In the genomic region with DNA sequence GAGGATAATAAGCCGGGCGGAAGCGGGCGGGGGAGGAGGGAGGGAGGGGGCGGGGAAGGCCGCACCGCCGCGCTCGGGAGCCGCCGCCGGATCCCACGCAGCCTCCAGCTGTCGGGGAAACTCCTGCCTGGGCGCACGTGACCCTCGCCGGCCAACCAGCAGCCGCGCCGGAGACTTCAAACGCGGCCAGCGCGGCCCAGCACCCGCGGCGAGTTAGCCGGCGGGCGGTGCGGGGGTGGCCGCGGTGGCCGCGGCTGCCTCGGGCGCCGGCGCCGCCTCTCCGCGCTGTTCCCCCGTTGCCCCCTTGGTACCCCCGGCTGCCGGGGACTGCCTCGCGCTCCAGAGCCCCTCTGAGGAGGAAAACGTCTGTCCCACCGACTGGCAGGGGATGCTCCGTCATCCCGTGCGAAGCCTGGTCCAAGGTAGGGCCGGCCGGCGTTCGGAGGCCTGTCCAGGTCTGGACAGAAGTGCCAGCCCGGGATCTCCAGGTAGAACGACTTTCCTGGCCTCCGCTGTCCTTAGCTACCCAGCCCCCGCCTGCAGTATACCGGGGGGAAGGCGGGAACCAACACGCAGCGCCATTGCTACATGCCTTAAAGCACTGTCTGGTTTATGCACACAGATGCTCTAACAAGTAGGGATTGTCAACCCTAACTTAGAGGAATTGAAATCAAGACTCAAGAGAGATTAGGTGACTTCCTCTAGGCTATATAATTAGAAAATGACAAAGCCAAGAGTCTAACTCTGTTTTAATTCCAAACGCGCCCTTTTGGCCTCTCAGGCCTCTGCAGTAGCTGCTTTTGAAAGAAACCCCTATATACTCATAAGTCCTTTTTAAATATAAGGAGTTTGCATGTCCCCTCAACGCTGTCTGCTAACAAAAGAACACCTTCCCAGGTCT, we compare ENCODE assay signal across 1 cellular context.
TF ChIP-seq lines count a peak whose summit lies in the region.

A gene with protein sequence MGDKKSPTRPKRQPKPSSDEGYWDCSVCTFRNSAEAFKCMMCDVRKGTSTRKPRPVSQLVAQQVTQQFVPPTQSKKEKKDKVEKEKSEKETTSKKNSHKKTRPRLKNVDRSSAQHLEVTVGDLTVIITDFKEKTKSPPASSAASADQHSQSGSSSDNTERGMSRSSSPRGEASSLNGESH (minus strand): TSS at position 9 of the 901 bp plus-strand sequence. CDS start 68 bp downstream, outside the sequence.

TF ChIP-seq in HEK293, 187 proteins besides CTCF, POLR2A, EP300 and RAD21 (continued from another document and continues in another):
- TF ChIP-seq, protein P1, sequence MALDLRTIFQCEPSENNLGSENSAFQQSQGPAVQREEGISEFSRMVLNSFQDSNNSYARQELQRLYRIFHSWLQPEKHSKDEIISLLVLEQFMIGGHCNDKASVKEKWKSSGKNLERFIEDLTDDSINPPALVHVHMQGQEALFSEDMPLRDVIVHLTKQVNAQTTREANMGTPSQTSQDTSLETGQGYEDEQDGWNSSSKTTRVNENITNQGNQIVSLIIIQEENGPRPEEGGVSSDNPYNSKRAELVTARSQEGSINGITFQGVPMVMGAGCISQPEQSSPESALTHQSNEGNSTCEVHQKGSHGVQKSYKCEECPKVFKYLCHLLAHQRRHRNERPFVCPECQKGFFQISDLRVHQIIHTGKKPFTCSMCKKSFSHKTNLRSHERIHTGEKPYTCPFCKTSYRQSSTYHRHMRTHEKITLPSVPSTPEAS (tag by site-specific recombination; IDR thresholded peaks at IDR 0.05): no peak
- TF ChIP-seq ZNF654 (tag by site-specific recombination; IDR thresholded peaks at IDR 0.05; ENCODE audit: low read depth): no peak
- no peak for TF ChIP-seq ZNF621 (tag by site-specific recombination; IDR thresholded peaks at IDR 0.05)
- no peak for TF ChIP-seq ZNF169 (tag by site-specific recombination; IDR thresholded peaks at IDR 0.05)
- TF ChIP-seq, protein P2, sequence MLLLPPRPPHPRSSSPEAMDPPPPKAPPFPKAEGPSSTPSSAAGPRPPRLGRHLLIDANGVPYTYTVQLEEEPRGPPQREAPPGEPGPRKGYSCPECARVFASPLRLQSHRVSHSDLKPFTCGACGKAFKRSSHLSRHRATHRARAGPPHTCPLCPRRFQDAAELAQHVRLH (tag by site-specific recombination; IDR thresholded peaks at IDR 0.05): no peak
- no peak for TF ChIP-seq ZNF202 (tag by site-specific recombination; IDR thresholded peaks at IDR 0.05; ENCODE audit: borderline replicate concordance)
- no peak for TF ChIP-seq ZNF701 (tag by site-specific recombination; IDR thresholded peaks at IDR 0.05)
- TF ChIP-seq, protein P3, sequence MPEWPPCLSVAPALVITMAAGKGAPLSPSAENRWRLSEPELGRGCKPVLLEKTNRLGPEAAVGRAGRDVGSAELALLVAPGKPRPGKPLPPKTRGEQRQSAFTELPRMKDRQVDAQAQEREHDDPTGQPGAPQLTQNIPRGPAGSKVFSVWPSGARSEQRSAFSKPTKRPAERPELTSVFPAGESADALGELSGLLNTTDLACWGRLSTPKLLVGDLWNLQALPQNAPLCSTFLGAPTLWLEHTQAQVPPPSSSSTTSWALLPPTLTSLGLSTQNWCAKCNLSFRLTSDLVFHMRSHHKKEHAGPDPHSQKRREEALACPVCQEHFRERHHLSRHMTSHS (tag by site-specific recombination; IDR thresholded peaks at IDR 0.05): no peak
- no peak for TF ChIP-seq PRDM1 (tag by site-specific recombination; IDR thresholded peaks at IDR 0.05)
- peak; percentile 54; the same call in 1 of the 2 replicates for TF ChIP-seq ZEB2 (tag by site-specific recombination; IDR thresholded peaks at IDR 0.05)
- no peak for TF ChIP-seq ZNF350 (tag by site-specific recombination; IDR thresholded peaks at IDR 0.05)
- TF ChIP-seq, protein P4, sequence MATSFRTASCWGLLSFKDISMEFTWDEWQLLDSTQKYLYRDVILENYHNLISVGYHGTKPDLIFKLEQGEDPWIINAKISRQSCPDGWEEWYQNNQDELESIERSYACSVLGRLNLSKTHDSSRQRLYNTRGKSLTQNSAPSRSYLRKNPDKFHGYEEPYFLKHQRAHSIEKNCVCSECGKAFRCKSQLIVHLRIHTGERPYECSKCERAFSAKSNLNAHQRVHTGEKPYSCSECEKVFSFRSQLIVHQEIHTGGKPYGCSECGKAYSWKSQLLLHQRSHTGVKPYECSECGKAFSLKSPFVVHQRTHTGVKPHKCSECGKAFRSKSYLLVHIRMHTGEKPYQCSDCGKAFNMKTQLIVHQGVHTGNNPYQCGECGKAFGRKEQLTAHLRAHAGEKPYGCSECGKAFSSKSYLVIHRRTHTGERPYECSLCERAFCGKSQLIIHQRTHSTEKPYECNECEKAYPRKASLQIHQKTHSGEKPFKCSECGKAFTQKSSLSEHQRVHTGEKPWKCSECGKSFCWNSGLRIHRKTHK (tag by site-specific recombination; IDR thresholded peaks at IDR 0.05): no peak
- no peak for TF ChIP-seq ZNF571 (tag by site-specific recombination; IDR thresholded peaks at IDR 0.05)
- TF ChIP-seq, protein P5, sequence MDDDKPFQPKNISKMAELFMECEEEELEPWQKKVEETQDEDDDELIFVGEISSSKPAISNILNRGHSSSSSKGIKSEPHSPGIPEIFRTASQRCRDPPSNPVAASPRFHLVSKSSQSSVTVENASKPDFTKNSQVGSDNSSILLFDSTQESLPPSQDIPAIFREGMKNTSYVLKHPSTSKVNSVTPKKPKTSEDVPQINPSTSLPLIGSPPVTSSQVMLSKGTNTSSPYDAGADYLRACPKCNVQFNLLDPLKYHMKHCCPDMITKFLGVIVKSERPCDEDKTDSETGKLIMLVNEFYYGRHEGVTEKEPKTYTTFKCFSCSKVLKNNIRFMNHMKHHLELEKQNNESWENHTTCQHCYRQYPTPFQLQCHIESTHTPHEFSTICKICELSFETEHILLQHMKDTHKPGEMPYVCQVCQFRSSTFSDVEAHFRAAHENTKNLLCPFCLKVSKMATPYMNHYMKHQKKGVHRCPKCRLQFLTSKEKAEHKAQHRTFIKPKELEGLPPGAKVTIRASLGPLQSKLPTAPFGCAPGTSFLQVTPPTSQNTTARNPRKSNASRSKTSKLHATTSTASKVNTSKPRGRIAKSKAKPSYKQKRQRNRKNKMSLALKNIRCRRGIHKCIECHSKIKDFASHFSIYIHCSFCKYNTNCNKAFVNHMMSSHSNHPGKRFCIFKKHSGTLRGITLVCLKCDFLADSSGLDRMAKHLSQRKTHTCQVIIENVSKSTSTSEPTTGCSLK (tag by site-specific recombination; IDR thresholded peaks at IDR 0.05): no peak
- TF ChIP-seq, protein P6, sequence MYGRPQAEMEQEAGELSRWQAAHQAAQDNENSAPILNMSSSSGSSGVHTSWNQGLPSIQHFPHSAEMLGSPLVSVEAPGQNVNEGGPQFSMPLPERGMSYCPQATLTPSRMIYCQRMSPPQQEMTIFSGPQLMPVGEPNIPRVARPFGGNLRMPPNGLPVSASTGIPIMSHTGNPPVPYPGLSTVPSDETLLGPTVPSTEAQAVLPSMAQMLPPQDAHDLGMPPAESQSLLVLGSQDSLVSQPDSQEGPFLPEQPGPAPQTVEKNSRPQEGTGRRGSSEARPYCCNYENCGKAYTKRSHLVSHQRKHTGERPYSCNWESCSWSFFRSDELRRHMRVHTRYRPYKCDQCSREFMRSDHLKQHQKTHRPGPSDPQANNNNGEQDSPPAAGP (tag by site-specific recombination; IDR thresholded peaks at IDR 0.05): no peak
- TF ChIP-seq ZNF521 (tag by site-specific recombination; IDR thresholded peaks at IDR 0.05): no peak
- no peak for TF ChIP-seq ZNF843 (tag by site-specific recombination; IDR thresholded peaks at IDR 0.05)
- TF ChIP-seq ZNF623 (tag by site-specific recombination; IDR thresholded peaks at IDR 0.05): no peak
- TF ChIP-seq ZNF585B (tag by site-specific recombination; IDR thresholded peaks at IDR 0.05): no peak
- no peak for TF ChIP-seq SP3 (tag by site-specific recombination; IDR thresholded peaks at IDR 0.05)
- TF ChIP-seq ZNF155 (tag by site-specific recombination; IDR thresholded peaks at IDR 0.05): no peak
- TF ChIP-seq SCRT2 (tag by site-specific recombination; IDR thresholded peaks at IDR 0.05): no peak
- TF ChIP-seq SETDB1 (IDR thresholded peaks at IDR 0.05; ENCODE audit: insufficient read length, low read length): no peak
- TF ChIP-seq MEIS1 (CRISPR knock-in tag; IDR thresholded peaks at IDR 0.05; ENCODE audit: borderline replicate concordance): no peak
- peak; percentile 15; the same call in 1 of the 2 replicates for TF ChIP-seq ZNF561 (tag by site-specific recombination; IDR thresholded peaks at IDR 0.05; ENCODE audit: borderline replicate concordance)
- TF ChIP-seq ZNF157 (tag by site-specific recombination; IDR thresholded peaks at IDR 0.05): no peak
- no peak for TF ChIP-seq ZFP69B (tag by site-specific recombination; IDR thresholded peaks at IDR 0.05)
- TF ChIP-seq, protein P7, sequence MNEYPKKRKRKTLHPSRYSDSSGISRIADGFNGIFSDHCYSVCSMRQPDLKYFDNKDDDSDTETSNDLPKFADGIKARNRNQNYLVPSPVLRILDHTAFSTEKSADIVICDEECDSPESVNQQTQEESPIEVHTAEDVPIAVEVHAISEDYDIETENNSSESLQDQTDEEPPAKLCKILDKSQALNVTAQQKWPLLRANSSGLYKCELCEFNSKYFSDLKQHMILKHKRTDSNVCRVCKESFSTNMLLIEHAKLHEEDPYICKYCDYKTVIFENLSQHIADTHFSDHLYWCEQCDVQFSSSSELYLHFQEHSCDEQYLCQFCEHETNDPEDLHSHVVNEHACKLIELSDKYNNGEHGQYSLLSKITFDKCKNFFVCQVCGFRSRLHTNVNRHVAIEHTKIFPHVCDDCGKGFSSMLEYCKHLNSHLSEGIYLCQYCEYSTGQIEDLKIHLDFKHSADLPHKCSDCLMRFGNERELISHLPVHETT (tag by site-specific recombination; IDR thresholded peaks at IDR 0.05): no peak
- TF ChIP-seq ZNF629 (tag by site-specific recombination; IDR thresholded peaks at IDR 0.05): no peak
- TF ChIP-seq ZNF16 (tag by site-specific recombination; IDR thresholded peaks at IDR 0.05; ENCODE audit: low read depth): no peak
- TF ChIP-seq ZBTB48 (tag by site-specific recombination; IDR thresholded peaks at IDR 0.05): peak; percentile 55; the same call in 1 of the 2 replicates
- no peak for TF ChIP-seq ZNF600 (tag by site-specific recombination; IDR thresholded peaks at IDR 0.05)
- no peak for TF ChIP-seq OSR2 (tag by site-specific recombination; IDR thresholded peaks at IDR 0.05)
- no peak for TF ChIP-seq ZNF433 (tag by site-specific recombination; IDR thresholded peaks at IDR 0.05; ENCODE audit: low read depth)
- no peak for TF ChIP-seq ZNF530 (tag by site-specific recombination; IDR thresholded peaks at IDR 0.05; ENCODE audit: low read depth)
- TF ChIP-seq, protein P8, sequence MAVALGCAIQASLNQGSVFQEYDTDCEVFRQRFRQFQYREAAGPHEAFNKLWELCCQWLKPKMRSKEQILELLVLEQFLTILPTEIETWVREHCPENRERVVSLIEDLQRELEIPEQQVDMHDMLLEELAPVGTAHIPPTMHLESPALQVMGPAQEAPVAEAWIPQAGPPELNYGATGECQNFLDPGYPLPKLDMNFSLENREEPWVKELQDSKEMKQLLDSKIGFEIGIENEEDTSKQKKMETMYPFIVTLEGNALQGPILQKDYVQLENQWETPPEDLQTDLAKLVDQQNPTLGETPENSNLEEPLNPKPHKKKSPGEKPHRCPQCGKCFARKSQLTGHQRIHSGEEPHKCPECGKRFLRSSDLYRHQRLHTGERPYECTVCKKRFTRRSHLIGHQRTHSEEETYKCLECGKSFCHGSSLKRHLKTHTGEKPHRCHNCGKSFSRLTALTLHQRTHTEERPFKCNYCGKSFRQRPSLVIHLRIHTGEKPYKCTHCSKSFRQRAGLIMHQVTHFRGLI (tag by site-specific recombination; IDR thresholded peaks at IDR 0.05): no peak
- no peak for TF ChIP-seq ZNF626 (tag by site-specific recombination; IDR thresholded peaks at IDR 0.05)
- no peak for TF ChIP-seq YY2 (tag by site-specific recombination; IDR thresholded peaks at IDR 0.05)
- TF ChIP-seq ZNF426 (tag by site-specific recombination; IDR thresholded peaks at IDR 0.05): no peak
- no peak for TF ChIP-seq ZNF24 (tag by site-specific recombination; IDR thresholded peaks at IDR 0.05)
- no peak for TF ChIP-seq ZNF311 (tag by site-specific recombination; IDR thresholded peaks at IDR 0.05; ENCODE audit: borderline replicate concordance)
- TF ChIP-seq ZNF677 (tag by site-specific recombination; IDR thresholded peaks at IDR 0.05): 0 out of 2 replicates have a peak, but pooled peaks have one; percentile 24
- TF ChIP-seq KLF1 (tag by site-specific recombination; IDR thresholded peaks at IDR 0.05): no peak
- TF ChIP-seq, protein P9, sequence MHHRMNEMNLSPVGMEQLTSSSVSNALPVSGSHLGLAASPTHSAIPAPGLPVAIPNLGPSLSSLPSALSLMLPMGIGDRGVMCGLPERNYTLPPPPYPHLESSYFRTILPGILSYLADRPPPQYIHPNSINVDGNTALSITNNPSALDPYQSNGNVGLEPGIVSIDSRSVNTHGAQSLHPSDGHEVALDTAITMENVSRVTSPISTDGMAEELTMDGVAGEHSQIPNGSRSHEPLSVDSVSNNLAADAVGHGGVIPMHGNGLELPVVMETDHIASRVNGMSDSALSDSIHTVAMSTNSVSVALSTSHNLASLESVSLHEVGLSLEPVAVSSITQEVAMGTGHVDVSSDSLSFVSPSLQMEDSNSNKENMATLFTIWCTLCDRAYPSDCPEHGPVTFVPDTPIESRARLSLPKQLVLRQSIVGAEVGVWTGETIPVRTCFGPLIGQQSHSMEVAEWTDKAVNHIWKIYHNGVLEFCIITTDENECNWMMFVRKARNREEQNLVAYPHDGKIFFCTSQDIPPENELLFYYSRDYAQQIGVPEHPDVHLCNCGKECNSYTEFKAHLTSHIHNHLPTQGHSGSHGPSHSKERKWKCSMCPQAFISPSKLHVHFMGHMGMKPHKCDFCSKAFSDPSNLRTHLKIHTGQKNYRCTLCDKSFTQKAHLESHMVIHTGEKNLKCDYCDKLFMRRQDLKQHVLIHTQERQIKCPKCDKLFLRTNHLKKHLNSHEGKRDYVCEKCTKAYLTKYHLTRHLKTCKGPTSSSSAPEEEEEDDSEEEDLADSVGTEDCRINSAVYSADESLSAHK (tag by site-specific recombination; IDR thresholded peaks at IDR 0.05): no peak
- TF ChIP-seq, protein P10, sequence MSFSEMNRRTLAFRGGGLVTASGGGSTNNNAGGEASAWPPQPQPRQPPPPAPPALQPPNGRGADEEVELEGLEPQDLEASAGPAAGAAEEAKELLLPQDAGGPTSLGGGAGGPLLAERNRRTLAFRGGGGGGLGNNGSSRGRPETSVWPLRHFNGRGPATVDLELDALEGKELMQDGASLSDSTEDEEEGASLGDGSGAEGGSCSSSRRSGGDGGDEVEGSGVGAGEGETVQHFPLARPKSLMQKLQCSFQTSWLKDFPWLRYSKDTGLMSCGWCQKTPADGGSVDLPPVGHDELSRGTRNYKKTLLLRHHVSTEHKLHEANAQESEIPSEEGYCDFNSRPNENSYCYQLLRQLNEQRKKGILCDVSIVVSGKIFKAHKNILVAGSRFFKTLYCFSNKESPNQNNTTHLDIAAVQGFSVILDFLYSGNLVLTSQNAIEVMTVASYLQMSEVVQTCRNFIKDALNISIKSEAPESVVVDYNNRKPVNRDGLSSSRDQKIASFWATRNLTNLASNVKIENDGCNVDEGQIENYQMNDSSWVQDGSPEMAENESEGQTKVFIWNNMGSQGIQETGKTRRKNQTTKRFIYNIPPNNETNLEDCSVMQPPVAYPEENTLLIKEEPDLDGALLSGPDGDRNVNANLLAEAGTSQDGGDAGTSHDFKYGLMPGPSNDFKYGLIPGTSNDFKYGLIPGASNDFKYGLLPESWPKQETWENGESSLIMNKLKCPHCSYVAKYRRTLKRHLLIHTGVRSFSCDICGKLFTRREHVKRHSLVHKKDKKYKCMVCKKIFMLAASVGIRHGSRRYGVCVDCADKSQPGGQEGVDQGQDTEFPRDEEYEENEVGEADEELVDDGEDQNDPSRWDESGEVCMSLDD (tag by site-specific recombination; IDR thresholded peaks at IDR 0.05): no peak
